ENCODE assay signal across 32 cellular contexts in genomic region chr7:96484845-96485244, GRCh38.
"Had no signal": no experiment of that assay in that cellular context is flagged by ENCODE, and none has a peak within 500 bp of the region (broad histone marks: within the 10 kb centered on the region; RNA-seq: fewer than 3 reads in every experiment).

No MANE protein-coding gene starts in this region.

- H3K27me3 Mint-ChIP-seq: activated B cell treated with CpG ODN at 0.5 μM for 24 hours; activated CD4-positive, alpha-beta memory T cell treated with anti-CD3 and anti-CD28 coated beads, Interleukin-2, amount 10 ng/mL, durations not matched to agents 7 days and 5 days; activated naive CD4-positive, alpha-beta T cell treated with anti-CD3 and anti-CD28 coated beads, Interleukin-2, amount 10 ng/mL, durations not matched to agents 7 days and 5 days; activated T-cell treated with anti-CD3 and anti-CD28 coated beads, Interleukin-2, amount 50 U/mL, for 24 hours; dendritic cell treated with granulocyte-macrophage colony-stimulating factor and Interleukin-4, amounts not matched to agents 40 ng/mL and 50 ng/mL, for 4 days had no signal

- DNase-seq: activated B cell treated with CpG ODN at 0.5 μM for 24 hours; activated CD4-positive, alpha-beta memory T cell treated with anti-CD3 and anti-CD28 coated beads, Interleukin-2, amount 10 ng/mL, durations not matched to agents 7 days and 5 days; activated CD4-positive, alpha-beta T cell treated with anti-CD3 and anti-CD28 coated beads for 48 hours; activated CD4-positive, alpha-beta T cell treated with anti-CD3 and anti-CD28 coated beads, Interleukin-2, amount 50 U/mL, for 4 hours; activated CD8-positive, alpha-beta memory T cell treated with anti-CD3 and anti-CD28 coated beads, Interleukin-2, amount 50 U/mL, for 48 hours; activated gamma-delta T cell; activated naive CD4-positive, alpha-beta T cell; activated naive CD4-positive, alpha-beta T cell treated with anti-CD3 and anti-CD28 coated beads, Interleukin-2, amount 10 ng/mL, durations not matched to agents 7 days and 5 days; activated naive CD8-positive, alpha-beta T cell treated with anti-CD3 and anti-CD28 coated beads, Interleukin-2, amount 10 ng/mL, durations not matched to agents 7 days and 5 days; activated T-cell treated with anti-CD3 and anti-CD28 coated beads for 4 hours; activated T-cell treated with anti-CD3 and anti-CD28 coated beads, Interleukin-2, amount 50 U/mL, for 24 hours; activated T-cell treated with anti-CD3 and anti-CD28 coated beads, Interleukin-2, amount 50 U/mL, for 72 hours; amniotic stem cell; anterior cingulate cortex; brain microvascular endothelial cell; central memory CD4-positive, alpha-beta T cell; cerebellar nuclear complex; colonic mucosa; dorsolateral prefrontal cortex; effector memory CD4-positive, alpha-beta T cell; endodermal cell; foreskin fibroblast; head of caudate nucleus; T1000; WERI-Rb-1 had no signal

- ATAC-seq: activated CD4-positive, CD25-positive, alpha-beta regulatory T cell treated with anti-CD3 and anti-CD28 coated beads, Interleukin-2, amount 50 U/mL, for 24 hours; esophagus mucosa had no signal

- H3K36me3 Mint-ChIP-seq: activated naive CD4-positive, alpha-beta T cell treated with anti-CD3 and anti-CD28 coated beads, Interleukin-2, amount 10 ng/mL, durations not matched to agents 7 days and 5 days; activated naive CD4-positive, alpha-beta T cell treated with anti-CD3 and anti-CD28 coated beads, Interleukin-2, amount 50 U/mL, for 72 hours; activated naive CD8-positive, alpha-beta T cell treated with anti-CD3 and anti-CD28 coated beads, Interleukin-2, amount 10 ng/mL, durations not matched to agents 7 days and 5 days had no signal

- H3K27me3 ChIP-seq: brain microvascular endothelial cell, cardiac muscle cell, colonic mucosa, dorsolateral prefrontal cortex had no signal

- H3K27ac Mint-ChIP-seq: activated B cell treated with CpG ODN at 0.5 μM for 24 hours; activated CD4-positive, alpha-beta memory T cell treated with anti-CD3 and anti-CD28 coated beads, Interleukin-2, amount 10 ng/mL, durations not matched to agents 7 days and 5 days; activated naive CD4-positive, alpha-beta T cell treated with anti-CD3 and anti-CD28 coated beads, Interleukin-2, amount 50 U/mL, for 72 hours; activated naive CD8-positive, alpha-beta T cell treated with anti-CD3 and anti-CD28 coated beads, Interleukin-2, amount 10 ng/mL, durations not matched to agents 7 days and 5 days; activated T-cell treated with anti-CD3 and anti-CD28 coated beads, Interleukin-2, amount 50 U/mL, for 24 hours; activated T-cell treated with anti-CD3 and anti-CD28 coated beads, Interleukin-2, amount 50 U/mL, for 72 hours; dendritic cell treated with granulocyte-macrophage colony-stimulating factor and Interleukin-4, amounts not matched to agents 40 ng/mL and 50 ng/mL, for 4 days; endodermal cell had no signal

- H3K9me3 Mint-ChIP-seq: activated B cell treated with CpG ODN at 0.5 μM for 24 hours; activated CD4-positive, alpha-beta memory T cell treated with anti-CD3 and anti-CD28 coated beads, Interleukin-2, amount 10 ng/mL, durations not matched to agents 7 days and 5 days; activated naive CD4-positive, alpha-beta T cell treated with anti-CD3 and anti-CD28 coated beads, Interleukin-2, amount 10 ng/mL, durations not matched to agents 7 days and 5 days; activated naive CD4-positive, alpha-beta T cell treated with anti-CD3 and anti-CD28 coated beads, Interleukin-2, amount 50 U/mL, for 72 hours; activated naive CD8-positive, alpha-beta T cell treated with anti-CD3 and anti-CD28 coated beads, Interleukin-2, amount 10 ng/mL, durations not matched to agents 7 days and 5 days; activated T-cell treated with anti-CD3 and anti-CD28 coated beads, Interleukin-2, amount 50 U/mL, for 24 hours; activated T-cell treated with anti-CD3 and anti-CD28 coated beads, Interleukin-2, amount 50 U/mL, for 72 hours; dendritic cell treated with granulocyte-macrophage colony-stimulating factor and Interleukin-4, amounts not matched to agents 40 ng/mL and 50 ng/mL, for 4 days; endodermal cell had no signal

- H3K27ac ChIP-seq: brain microvascular endothelial cell, cardiac muscle cell, colonic mucosa, dorsolateral prefrontal cortex, WERI-Rb-1 had no signal

- H3K4me1 ChIP-seq: colonic mucosa had no signal

- FAIRE-seq: astrocyte, frontal cortex had no signal

- H3K36me3 ChIP-seq: brain microvascular endothelial cell, cardiac muscle cell, colonic mucosa, WERI-Rb-1 had no signal

- H3K9me3 ChIP-seq: colonic mucosa had no signal

- H3K4me1 Mint-ChIP-seq: activated B cell treated with CpG ODN at 0.5 μM for 24 hours, endodermal cell had no signal

- H3K4me3 Mint-ChIP-seq: activated B cell treated with CpG ODN at 0.5 μM for 24 hours; activated CD4-positive, alpha-beta memory T cell treated with anti-CD3 and anti-CD28 coated beads, Interleukin-2, amount 10 ng/mL, durations not matched to agents 7 days and 5 days; activated naive CD4-positive, alpha-beta T cell treated with anti-CD3 and anti-CD28 coated beads, Interleukin-2, amount 10 ng/mL, durations not matched to agents 7 days and 5 days; activated naive CD8-positive, alpha-beta T cell treated with anti-CD3 and anti-CD28 coated beads, Interleukin-2, amount 10 ng/mL, durations not matched to agents 7 days and 5 days; activated T-cell treated with anti-CD3 and anti-CD28 coated beads, Interleukin-2, amount 50 U/mL, for 24 hours; activated T-cell treated with anti-CD3 and anti-CD28 coated beads, Interleukin-2, amount 50 U/mL, for 72 hours; dendritic cell treated with granulocyte-macrophage colony-stimulating factor and Interleukin-4, amounts not matched to agents 40 ng/mL and 50 ng/mL, for 4 days; endodermal cell had no signal

- H3K4me3 ChIP-seq: cardiac muscle cell, colonic mucosa, dorsolateral prefrontal cortex had no signal
